In genomic region chr14:106308839-106309389, GRCh38 we compare ENCODE assay signal across 8 cellular contexts.
DNase-seq lines count a peak whose midpoint lies in the region; TF ChIP-seq lines count a peak whose summit lies in the region.

No MANE protein-coding gene starts in this region.

- TF ChIP-seq CTCF in GM20000 (IDR thresholded peaks at IDR 0.05; ENCODE audit: extremely low read depth, missing control alignments) (peak; percentile 98), spleen (IDR thresholded peaks at IDR 0.05 in 8 of 11, conservative IDR thresholded peaks at IDR 0.05 in 3 of 11) (peak; percentile 35 to 74 (median 56))

- intact Hi-C loops in spleen (cut with DNase I; ENCODE audit: low total_unique reads), result no loop called here

- no peaks in the 10 kb centered on the region for H3K4me1 ChIP-seq in spleen

- no peak for TF ChIP-seq POLR2A in spleen (IDR thresholded peaks at IDR 0.05)

- no peak overlapping the region for H3K4me3 ChIP-seq in spleen

- H3K36me3 ChIP-seq in spleen, result no peaks in the 10 kb centered on the region

- WGBS in spleen, 5 donors, result 46 to 49% (median 48%) methylated on average over 9 to 17 of the region's 17 CpGs

- peaks cover 0 to 11% (median 0%) of the 10 kb centered on the region in 7 donors for H3K27me3 ChIP-seq in spleen (replicated peaks in 1 of 7)

- DNase-seq in DMS 273 treated with DMSO at 0.1 percent for 48 hours (lab: John Stamatoyannopoulos, UW) (peak; percentile 8), GM20000 (ENCODE audit: low spot score) (peak; percentile 81), HUDEP-2 (lab: John Stamatoyannopoulos, UW; ENCODE audit: unreplicated experiment in 76 of 76) (peak in 70 of 76 experiments; percentile 2 to 79 (median 52)), spleen (peak; percentile 85), DMS153 (lab: John Stamatoyannopoulos, UW) (no peak), DMS153 treated with DMSO at 0.1 percent for 48 hours (lab: John Stamatoyannopoulos, UW; ENCODE audit: unreplicated experiment) (no peak)
- DNase-seq in activated CD4-positive, alpha-beta T cell treated with anti-CD3 and anti-CD28 coated beads for 24 hours (ENCODE audit: low read depth in 2 of 2), result peak; percentile 72 to 95
- peak; percentile 50 for DNase-seq in effector CD4-positive, alpha-beta T cell

- H3K9me3 ChIP-seq in spleen, result peaks cover 0 to 6% (median 0%) of the 10 kb centered on the region in 8 donors

- no peak overlapping the region for H3K27ac ChIP-seq in spleen

Comparison
In these comparisons a context has a peak if more than half of its experiments do, and no peak if none do; other contexts are left out.
1. DNase-seq: peak in DMS 273 treated with DMSO at 0.1 percent for 48 hours (single experiment), GM20000 (single experiment), HUDEP-2 (70 of 76), activated CD4-positive, alpha-beta T cell treated with anti-CD3 and anti-CD28 coated beads for 24 hours (2 of 2), effector CD4-positive, alpha-beta T cell (single experiment) and spleen (single experiment); none in DMS153 (single experiment) and DMS153 treated with DMSO at 0.1 percent for 48 hours (single experiment).